Comparison of ENCODE assay signal across 26 cellular contexts in the genomic region with DNA sequence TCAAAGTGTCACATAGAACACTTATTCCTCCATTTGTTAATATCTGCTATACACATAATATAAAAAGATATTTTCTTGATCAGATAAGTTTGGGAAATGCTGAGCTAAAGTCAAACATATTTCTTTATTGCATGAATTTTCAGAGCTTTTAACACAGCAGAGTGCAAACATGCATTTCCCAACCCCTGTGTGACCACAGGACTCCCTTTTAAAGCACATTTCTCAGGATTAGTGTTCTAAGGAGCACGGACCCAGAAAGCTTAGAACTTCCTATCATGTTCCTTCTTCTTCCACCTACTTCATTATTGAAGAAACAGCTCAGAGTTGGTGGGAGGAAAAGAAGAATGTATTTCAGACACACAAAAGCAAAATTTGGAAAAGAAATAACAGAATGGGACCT.
"Had no signal": no experiment of that assay in that cellular context is flagged by ENCODE, and none has a peak within 500 bp of the region (broad histone marks: within the 10 kb centered on the region; RNA-seq: fewer than 3 reads in every experiment).

No MANE protein-coding gene starts in this region.

- H3K9me3 Mint-ChIP-seq: endodermal cell; natural killer cell treated with Interleukin-12 subunit alpha and Interleukin-12 subunit beta and Interleukin-15 and Interleukin-18, amount 100 ng/mL, for 72 hours; stimulated activated naive B cell treated with anti-CD40 and anti-IgM and Interleukin-4, amounts not matched to agents 10 μg/mL and 1 μg/mL and 100 μg/mL, for 72 hours; stimulated activated naive CD8-positive, alpha-beta T cell treated with anti-CD3 and anti-CD28 coated beads, Interleukin-15, Interleukin-2, amounts not matched to agents 100 ng/mL and 50 ng/mL, for 24 hours had no signal

- H3K4me3 ChIP-seq: esophagus squamous epithelium, mucosa of descending colon, neural progenitor cell, ovary, psoas muscle, sigmoid colon, skin epidermis, suprapubic skin, transverse colon, vagina had no signal

- H3K27ac ChIP-seq: neural progenitor cell, ovary, psoas muscle, skin epidermis, suprapubic skin, vagina had no signal

- H3K27me3 ChIP-seq: esophagus squamous epithelium, neural progenitor cell, ovary, sigmoid colon, suprapubic skin, transverse colon, vagina had no signal

- H3K36me3 Mint-ChIP-seq: mesothelial cell of epicardium; naive B cell; natural killer cell treated with Interleukin-12 subunit alpha and Interleukin-12 subunit beta and Interleukin-15 and Interleukin-18, amount 100 ng/mL, for 72 hours; neural progenitor cell; stimulated activated naive B cell treated with anti-CD40 and anti-IgM and Interleukin-4, amounts not matched to agents 10 μg/mL and 1 μg/mL and 100 μg/mL, for 72 hours had no signal

- H3K9me3 ChIP-seq: esophagus squamous epithelium, mucosa of descending colon, ovary, psoas muscle, sigmoid colon, suprapubic skin, transverse colon, vagina had no signal

- H3K4me3 Mint-ChIP-seq: endodermal cell; mesothelial cell of epicardium; naive B cell; natural killer cell treated with Interleukin-12 subunit alpha and Interleukin-12 subunit beta and Interleukin-15 and Interleukin-18, amount 100 ng/mL, for 72 hours; neural progenitor cell; stimulated activated naive B cell treated with anti-CD40 and anti-IgM and Interleukin-4, amounts not matched to agents 10 μg/mL and 1 μg/mL and 100 μg/mL, for 72 hours; stimulated activated naive CD8-positive, alpha-beta T cell treated with anti-CD3 and anti-CD28 coated beads, Interleukin-15, Interleukin-2, amounts not matched to agents 100 ng/mL and 50 ng/mL, for 24 hours had no signal

- DNase-seq: cerebellar nuclear complex; cortex of kidney; effector CD8-positive, alpha-beta T cell; endodermal cell; erythroblast; esophagus squamous epithelium; hypothalamus; mesenchymal stem cell; mucosa of descending colon; naive B cell; ovary; posterior cingulate gyrus; psoas muscle; right cardiac atrium; sigmoid colon; stimulated activated CD4-positive, alpha-beta T cell treated with anti-CD3 and anti-CD28 coated beads, Interleukin-15, amount 100 ng/mL, for 24 hours; stimulated activated CD4-positive, alpha-beta T cell treated with anti-CD3 and anti-CD28 coated beads, Interleukin-2, amount 100 ng/mL, for 48 hours; stimulated activated naive B cell treated with anti-CD40 and anti-IgM and Interleukin-4, amounts not matched to agents 10 μg/mL and 1 μg/mL and 100 μg/mL, for 72 hours; transverse colon had no signal

- H3K4me1 Mint-ChIP-seq: naive B cell; stimulated activated naive B cell treated with anti-CD40 and anti-IgM and Interleukin-4, amounts not matched to agents 10 μg/mL and 1 μg/mL and 100 μg/mL, for 72 hours had no signal

- H3K27ac Mint-ChIP-seq: endodermal cell; naive B cell; natural killer cell treated with Interleukin-12 subunit alpha and Interleukin-12 subunit beta and Interleukin-15 and Interleukin-18, amount 100 ng/mL, for 72 hours; neural progenitor cell; stimulated activated naive B cell treated with anti-CD40 and anti-IgM and Interleukin-4, amounts not matched to agents 10 μg/mL and 1 μg/mL and 100 μg/mL, for 72 hours; stimulated activated naive CD8-positive, alpha-beta T cell treated with anti-CD3 and anti-CD28 coated beads, Interleukin-15, Interleukin-2, amounts not matched to agents 100 ng/mL and 50 ng/mL, for 24 hours had no signal

- ATAC-seq: mucosa of descending colon; natural killer cell treated with Interleukin-12 subunit alpha and Interleukin-12 subunit beta and Interleukin-15 and Interleukin-18, amount 100 ng/mL, for 72 hours; psoas muscle; right cardiac atrium; stimulated activated naive B cell treated with anti-CD40 and anti-IgM and Interleukin-4, amounts not matched to agents 10 μg/mL and 1 μg/mL and 100 μg/mL, for 72 hours had no signal

- H3K36me3 ChIP-seq: esophagus squamous epithelium, neural progenitor cell, ovary, sigmoid colon, suprapubic skin, transverse colon, vagina had no signal
